15 cellular contexts compared by ENCODE assay signal in genomic region chr9:127176631-127177030, GRCh38. TPM values are rescaled to one million over a fixed set of nuclear protein-coding genes. Genes with fewer than 3 reads are reported as not detected.
"Had no signal": no experiment of that assay in that cellular context is flagged by ENCODE, and none has a peak within 500 bp of the region (broad histone marks: within the 10 kb centered on the region; RNA-seq: fewer than 3 reads in every experiment).

No MANE protein-coding gene starts in this region.

- H3K27me3 Mint-ChIP-seq: activated CD4-positive, alpha-beta T cell treated with anti-CD3 and anti-CD28 coated beads, Interleukin-2, amount 10 ng/mL, durations not matched to agents 7 days and 5 days had no signal

- H2AFZ ChIP-seq: neural progenitor cell, parathyroid adenoma had no signal

- H3K27me3 ChIP-seq: adrenal gland, cardiac muscle cell, esophagus squamous epithelium, neural progenitor cell, thyroid gland had no signal

- FAIRE-seq: endothelial cell of umbilical vein had no signal

- H3K4me1 ChIP-seq: neural progenitor cell had no signal

- H3K4me3 ChIP-seq: adrenal gland, cardiac muscle cell, esophagus squamous epithelium, neural progenitor cell, thyroid gland had no signal

- DNase-seq: activated CD4-positive, alpha-beta T cell treated with anti-CD3 and anti-CD28 coated beads, Interleukin-2, amount 10 ng/mL, durations not matched to agents 7 days and 5 days; activated naive CD4-positive, alpha-beta T cell treated with anti-CD3 and anti-CD28 coated beads for 36 hours; esophagus squamous epithelium; hypothalamus; kidney glomerular epithelial cell; thyroid gland had no signal

- H3K27ac Mint-ChIP-seq: activated CD4-positive, alpha-beta T cell treated with anti-CD3 and anti-CD28 coated beads, Interleukin-2, amount 10 ng/mL, durations not matched to agents 7 days and 5 days; activated naive CD4-positive, alpha-beta T cell treated with anti-CD3 and anti-CD28 coated beads for 36 hours; activated T-helper 1 cell treated with anti-CD3 and anti-CD28 coated beads, Interleukin-12 subunit alpha, Interleukin-12 subunit beta, Interleukin-2, Interleukin-4 antibody, amounts not matched to agents 30 ng/mL and 10 ng/mL and 1 ng/mL, durations not matched to agents 14 hours and 24 hours and 36 hours; neural progenitor cell; stimulated activated effector memory CD8-positive, alpha-beta T cell treated with anti-CD3 and anti-CD28 coated beads, Interleukin-12 subunit alpha, Interleukin-12 subunit beta, amount 100 ng/mL, for 72 hours; T-helper 1 cell treated with Interleukin-12 subunit alpha and Interleukin-12 subunit beta and Interleukin-4 antibody, amounts not matched to agents 30 μg/mL and 1 μg/mL, for 36 hours had no signal

- H3K4me1 Mint-ChIP-seq: activated CD4-positive, alpha-beta T cell treated with anti-CD3 and anti-CD28 coated beads, Interleukin-2, amount 10 ng/mL, durations not matched to agents 7 days and 5 days; stimulated activated effector memory CD8-positive, alpha-beta T cell treated with anti-CD3 and anti-CD28 coated beads, Interleukin-12 subunit alpha, Interleukin-12 subunit beta, amount 100 ng/mL, for 72 hours had no signal

- H3K4me2 ChIP-seq: neural progenitor cell had no signal

- ATAC-seq: stimulated activated effector memory CD8-positive, alpha-beta T cell treated with anti-CD3 and anti-CD28 coated beads, Interleukin-12 subunit alpha, Interleukin-12 subunit beta, amount 100 ng/mL, for 72 hours had no signal

- H3K9me3 Mint-ChIP-seq: activated CD4-positive, alpha-beta T cell treated with anti-CD3 and anti-CD28 coated beads, Interleukin-2, amount 10 ng/mL, durations not matched to agents 7 days and 5 days; activated naive CD4-positive, alpha-beta T cell treated with anti-CD3 and anti-CD28 coated beads for 36 hours; activated T-helper 1 cell treated with anti-CD3 and anti-CD28 coated beads, Interleukin-12 subunit alpha, Interleukin-12 subunit beta, Interleukin-2, Interleukin-4 antibody, amounts not matched to agents 30 ng/mL and 10 ng/mL and 1 ng/mL, durations not matched to agents 14 hours and 24 hours and 36 hours; neural progenitor cell; stimulated activated effector memory CD8-positive, alpha-beta T cell treated with anti-CD3 and anti-CD28 coated beads, Interleukin-12 subunit alpha, Interleukin-12 subunit beta, amount 100 ng/mL, for 72 hours; T-helper 1 cell treated with Interleukin-12 subunit alpha and Interleukin-12 subunit beta and Interleukin-4 antibody, amounts not matched to agents 30 μg/mL and 1 μg/mL, for 36 hours had no signal

- H3K36me3 Mint-ChIP-seq: neural progenitor cell; stimulated activated effector memory CD8-positive, alpha-beta T cell treated with anti-CD3 and anti-CD28 coated beads, Interleukin-12 subunit alpha, Interleukin-12 subunit beta, amount 100 ng/mL, for 72 hours had no signal

- H3K9ac ChIP-seq: neural progenitor cell, parathyroid adenoma had no signal

- H3K9me3 ChIP-seq: adrenal gland, esophagus squamous epithelium, thyroid gland had no signal

- H3K27ac ChIP-seq: adrenal gland, cardiac muscle cell, esophagus squamous epithelium, neural progenitor cell, parathyroid adenoma, thyroid gland had no signal

- H3K4me3 Mint-ChIP-seq: activated CD4-positive, alpha-beta T cell treated with anti-CD3 and anti-CD28 coated beads, Interleukin-2, amount 10 ng/mL, durations not matched to agents 7 days and 5 days; activated naive CD4-positive, alpha-beta T cell treated with anti-CD3 and anti-CD28 coated beads for 36 hours; activated T-helper 1 cell treated with anti-CD3 and anti-CD28 coated beads, Interleukin-12 subunit alpha, Interleukin-12 subunit beta, Interleukin-2, Interleukin-4 antibody, amounts not matched to agents 30 ng/mL and 10 ng/mL and 1 ng/mL, durations not matched to agents 14 hours and 24 hours and 36 hours; neural progenitor cell; stimulated activated effector memory CD8-positive, alpha-beta T cell treated with anti-CD3 and anti-CD28 coated beads, Interleukin-12 subunit alpha, Interleukin-12 subunit beta, amount 100 ng/mL, for 72 hours; T-helper 1 cell treated with Interleukin-12 subunit alpha and Interleukin-12 subunit beta and Interleukin-4 antibody, amounts not matched to agents 30 μg/mL and 1 μg/mL, for 36 hours had no signal

- H3K36me3 ChIP-seq: adrenal gland, cardiac muscle cell, neural progenitor cell, thyroid gland had no signal

RNA-seq across cellular contexts. Expression of gene ANGPTL2, which starts 54.2 kb away (rescaled TPM):
- total RNA-seq: activated CD4-positive, alpha-beta T cell treated with anti-CD3 and anti-CD28 coated beads, Interleukin-2, amount 10 ng/mL, durations not matched to agents 7 days and 5 days; activated CD8-positive, alpha-beta memory T cell treated with anti-CD3 and anti-CD28 coated beads for 36 hours; activated naive CD4-positive, alpha-beta T cell treated with anti-CD3 and anti-CD28 coated beads for 36 hours; activated T-helper 1 cell treated with anti-CD3 and anti-CD28 coated beads, Interleukin-12 subunit alpha, Interleukin-12 subunit beta, Interleukin-2, Interleukin-4 antibody, amounts not matched to agents 30 ng/mL and 10 ng/mL and 1 ng/mL, durations not matched to agents 14 hours and 24 hours and 36 hours had no signal
